Comparison of ENCODE assay signal across 12 cellular contexts in the genomic region with DNA sequence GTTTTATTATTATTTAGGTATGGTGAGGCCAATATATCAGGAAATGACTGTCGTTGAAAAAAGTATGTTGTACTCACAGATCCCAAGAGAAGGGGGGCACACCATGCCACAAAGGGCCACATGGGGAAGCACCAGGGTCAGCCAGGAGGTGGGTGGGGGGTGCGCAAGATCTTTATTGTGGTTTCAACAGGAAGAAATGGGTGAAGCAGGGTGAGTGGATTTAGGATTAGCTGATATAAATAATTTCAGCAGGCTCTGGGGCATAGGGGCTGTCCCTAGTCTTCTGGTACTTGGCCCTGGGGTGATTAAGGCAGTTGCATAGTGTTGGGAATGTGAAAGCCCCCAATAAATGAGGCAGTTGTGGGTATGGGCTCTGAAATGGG. TPM values are rescaled to one million over a fixed set of nuclear protein-coding genes. Genes with fewer than 3 reads are reported as not detected.
DNase-seq lines count a peak whose midpoint lies in the region; ATAC-seq lines count a peak whose summit lies in the region.
"Had no signal": no experiment of that assay in that cellular context is flagged by ENCODE, and none has a peak within 500 bp of the region (broad histone marks: within the 10 kb centered on the region; RNA-seq: fewer than 3 reads in every experiment).

No MANE protein-coding gene starts in this region.

- H3K27ac Mint-ChIP-seq in activated T-cell treated with anti-CD3 and anti-CD28 coated beads, Interleukin-2, amount 50 U/mL, for 72 hours = peak overlapping the region; percentile 32
- no peak overlapping the region for H3K27ac Mint-ChIP-seq in T-cell
- H3K27ac Mint-ChIP-seq: type B pancreatic cell had no signal

- no peaks in the 10 kb centered on the region for H3K9me3 Mint-ChIP-seq in activated T-cell treated with anti-CD3 and anti-CD28 coated beads, Interleukin-2, amount 50 U/mL, for 72 hours
- no peaks in the 10 kb centered on the region for H3K9me3 Mint-ChIP-seq in T-cell
- H3K9me3 Mint-ChIP-seq: naive B cell, type B pancreatic cell had no signal

- CTCF ChIA-PET in T-cell (lab: Charles Lee) = no interaction called here

- POLR2A ChIA-PET in T-cell (lab: Charles Lee) = no interaction called here

- H3K36me3 Mint-ChIP-seq in activated T-cell treated with anti-CD3 and anti-CD28 coated beads, Interleukin-2, amount 50 U/mL, for 72 hours (ENCODE audit: insufficient read depth in 2 of 2) = peaks cover 0 to 3% of the 10 kb centered on the region in 2 donors
- no peaks in the 10 kb centered on the region for H3K36me3 Mint-ChIP-seq in T-cell
- H3K36me3 Mint-ChIP-seq: type B pancreatic cell had no signal

- peak; percentile 71 for DNase-seq in stimulated activated CD4-positive, alpha-beta T cell treated with anti-CD3 and anti-CD28 coated beads, Interleukin-15, amount 100 ng/mL, for 24 hours
- DNase-seq in stimulated activated CD4-positive, alpha-beta T cell treated with anti-CD3 and anti-CD28 coated beads, Interleukin-12 subunit alpha, Interleukin-12 subunit beta, amount 100 ng/mL, for 4 hours = no peak
- DNase-seq in activated T-cell treated with anti-CD3 and anti-CD28 coated beads, Interleukin-2, amount 50 U/mL, for 72 hours = peak; percentile 36 to 41
- DNase-seq in left lobe of liver (ENCODE audit: low spot score) = no peak
- no peak for DNase-seq in NK-92 (lab: John Stamatoyannopoulos, UW; ENCODE audit: unreplicated experiment)
- DNase-seq in T-cell = no peak
- DNase-seq in NCI-H446 treated with DMSO at 0.1 percent for 48 hours (lab: John Stamatoyannopoulos, UW) = no peak
- DNase-seq: hypothalamus, naive B cell, NCI-H748 treated with DMSO at 0.1 percent for 48 hours had no signal

- H3K27me3 Mint-ChIP-seq in activated T-cell treated with anti-CD3 and anti-CD28 coated beads, Interleukin-2, amount 50 U/mL, for 72 hours (ENCODE audit: low read depth) = no peaks in the 10 kb centered on the region
- no peaks in the 10 kb centered on the region for H3K27me3 Mint-ChIP-seq in T-cell

- ATAC-seq in HG02852 (IDR thresholded peaks at IDR 0.05; ENCODE audit: unreplicated experiment) (peak; percentile 29), left lobe of liver (no peak), T-cell (replicated peaks in 1 of 4) (no peak)
- peak; percentile 53 to 65 for ATAC-seq in activated T-cell treated with anti-CD3 and anti-CD28 coated beads, Interleukin-2, amount 50 U/mL, for 72 hours (replicated peaks in 1 of 2)

- peaks cover 33% of the 10 kb centered on the region for H3K4me1 Mint-ChIP-seq in activated T-cell treated with anti-CD3 and anti-CD28 coated beads, Interleukin-2, amount 50 U/mL, for 72 hours (ENCODE audit: low read depth)
- H3K4me1 Mint-ChIP-seq in T-cell = peaks cover 9 to 22% (median 17%) of the 10 kb centered on the region in 3 donors

- H3K4me3 Mint-ChIP-seq in activated T-cell treated with anti-CD3 and anti-CD28 coated beads, Interleukin-2, amount 50 U/mL, for 72 hours = peak overlapping the region; percentile 48 to 56
- no peak overlapping the region for H3K4me3 Mint-ChIP-seq in T-cell
- H3K4me3 Mint-ChIP-seq: naive B cell, type B pancreatic cell had no signal

RNA-seq across cellular contexts. Expression of gene PDCD1LG2, which starts 8.6 kb away (rescaled TPM):
- total RNA-seq in activated T-cell treated with anti-CD3 and anti-CD28 coated beads, Interleukin-2, amount 50 U/mL, for 72 hours = 1 to 10 TPM; 1.3 to 3.0 TPM
- total RNA-seq in left lobe of liver (0.73 TPM), T-cell (under 1 TPM; 0.14 to 0.76 (median 0.40) TPM)

Comparison
In these comparisons a context has a peak if more than half of its experiments do, and no peak if none do; other contexts are left out.
1. DNase-seq: peak in stimulated activated CD4-positive, alpha-beta T cell treated with anti-CD3 and anti-CD28 coated beads, Interleukin-15, amount 100 ng/mL, for 24 hours (single experiment) and activated T-cell treated with anti-CD3 and anti-CD28 coated beads, Interleukin-2, amount 50 U/mL, for 72 hours (2 of 2); none in stimulated activated CD4-positive, alpha-beta T cell treated with anti-CD3 and anti-CD28 coated beads, Interleukin-12 subunit alpha, Interleukin-12 subunit beta, amount 100 ng/mL, for 4 hours (single experiment), left lobe of liver (single experiment), NK-92 (single experiment), T-cell (0 of 34) and NCI-H446 treated with DMSO at 0.1 percent for 48 hours (single experiment).
2. ATAC-seq: peak in HG02852 (single experiment) and activated T-cell treated with anti-CD3 and anti-CD28 coated beads, Interleukin-2, amount 50 U/mL, for 72 hours (2 of 2); none in left lobe of liver (single experiment) and T-cell (0 of 4).
3. H3K4me3 Mint-ChIP-seq: peak in activated T-cell treated with anti-CD3 and anti-CD28 coated beads, Interleukin-2, amount 50 U/mL, for 72 hours (2 of 2); none in T-cell (0 of 3).